Comparison of ENCODE assay signal across 13 cellular contexts in genomic region chr10:36475746-36476145, GRCh38.
A peak's percentile ranks its signal among the peaks of the same experiment; 100 is the strongest.
DNase-seq lines count a peak whose midpoint lies in the region; ATAC-seq and TF ChIP-seq lines count a peak whose summit lies in the region.
"Had no signal": no experiment of that assay in that cellular context is flagged by ENCODE, and none has a peak within 500 bp of the region (broad histone marks: within the 10 kb centered on the region; RNA-seq: fewer than 3 reads in every experiment).

No MANE protein-coding gene starts in this region.

- WGBS in GM23248 (ENCODE audit: low coverage in 1 of 2, low lambda C conversion rate in 2 of 2, missing lambda C conversion rate in 2 of 2), 2 experiments, result 0 to 5% methylated on average over 1 of the region's 1 CpG

- H2AFZ ChIP-seq in GM23248, result no peak overlapping the region

- in situ Hi-C loops in GM23248 (cut with MboI), result no loop called here

- H3K9me3 ChIP-seq in GM23248 (ENCODE audit: low read depth), result no peaks in the 10 kb centered on the region
- H3K9me3 ChIP-seq: BLaER1 treated with 17β-estradiol and CSF1 and Interleukin-3, amounts not matched to agents 10 nM and 100 nM had no signal

- H3K9ac ChIP-seq in GM23248, result no peak overlapping the region
- H3K9ac ChIP-seq: BLaER1 treated with 17β-estradiol and CSF1 and Interleukin-3, amounts not matched to agents 10 nM and 100 nM had no signal

- no peaks in the 10 kb centered on the region for H3K36me3 ChIP-seq in GM23248 (ENCODE audit: low read depth)
- H3K36me3 ChIP-seq: BLaER1 treated with 17β-estradiol and CSF1 and Interleukin-3, amounts not matched to agents 10 nM and 100 nM had no signal

- no peaks in the 10 kb centered on the region for H3K27me3 ChIP-seq in GM23248 (replicated peaks; ENCODE audit: insufficient read depth)
- H3K27me3 ChIP-seq: BLaER1 treated with 17β-estradiol and CSF1 and Interleukin-3, amounts not matched to agents 10 nM and 100 nM had no signal

- H4K20me1 ChIP-seq in GM23248 (ENCODE audit: insufficient read depth), result no peaks in the 10 kb centered on the region
- H4K20me1 ChIP-seq: BLaER1 treated with 17β-estradiol and CSF1 and Interleukin-3, amounts not matched to agents 10 nM and 100 nM had no signal

- no peak overlapping the region for H3K4me2 ChIP-seq in GM23248 (ENCODE audit: unreplicated experiment)
- H3K4me2 ChIP-seq: BLaER1 treated with 17β-estradiol and CSF1 and Interleukin-3, amounts not matched to agents 10 nM and 100 nM had no signal

- peak; percentile 26 for DNase-seq in GM23248
- DNase-seq in HT1080 (ENCODE audit: low read depth), result peak; percentile 28
- DNase-seq in RKO (ENCODE audit: low spot score), result peak; percentile 46
- DNase-seq in fibroblast of mammary gland (ENCODE audit: low read depth), result peak; percentile 60
- DNase-seq in coronary artery (ENCODE audit: low spot score), result no peak
- DNase-seq in kidney glomerular epithelial cell (lab: John Stamatoyannopoulos, UW), result no peak
- DNase-seq: 8988T; AML-193; CD4-positive, CD25-positive, alpha-beta regulatory T cell; DMS53; GF-D8 had no signal

- H3K27ac ChIP-seq in GM23248, result no peak overlapping the region
- no peak overlapping the region for H3K27ac ChIP-seq in coronary artery
- H3K27ac ChIP-seq: BLaER1 treated with 17β-estradiol and CSF1 and Interleukin-3, amounts not matched to agents 10 nM and 100 nM had no signal

- H3F3A ChIP-seq in GM23248 (ENCODE audit: insufficient read depth), result no peaks in the 10 kb centered on the region

- no peaks in the 10 kb centered on the region for H3K4me1 ChIP-seq in GM23248 (ENCODE audit: insufficient read depth)
- H3K4me1 ChIP-seq: BLaER1 treated with 17β-estradiol and CSF1 and Interleukin-3, amounts not matched to agents 10 nM and 100 nM had no signal

- H3K4me3 ChIP-seq in GM23248 (no peak overlapping the region), fibroblast of mammary gland (ENCODE audit: control insufficient read depth, low read depth, low read length) (no peak overlapping the region), coronary artery (no peak overlapping the region)
- H3K4me3 ChIP-seq: BLaER1 treated with 17β-estradiol and CSF1 and Interleukin-3, amounts not matched to agents 10 nM and 100 nM had no signal

- ATAC-seq in GM21381 (IDR thresholded peaks at IDR 0.05; ENCODE audit: unreplicated experiment), result no peak

- H3K79me2 ChIP-seq in GM23248 (ENCODE audit: insufficient read depth), result no peaks in the 10 kb centered on the region

- H3K9me2 ChIP-seq in GM23248 (ENCODE audit: insufficient read depth), result no peaks in the 10 kb centered on the region

- TF ChIP-seq CTCF in fibroblast of mammary gland (conservative IDR thresholded peaks at IDR 0.05; ENCODE audit: control insufficient read depth, insufficient read depth, low read depth, low read length), result no peak
- TF ChIP-seq CTCF in coronary artery (IDR thresholded peaks at IDR 0.05), result no peak

Comparison
In these comparisons a context has a peak if more than half of its experiments do, and no peak if none do; other contexts are left out.
1. DNase-seq: peak in GM23248 (single experiment), HT1080 (single experiment), RKO (single experiment) and fibroblast of mammary gland (single experiment); none in coronary artery (single experiment) and kidney glomerular epithelial cell (single experiment).